In genomic region chr10:17229016-17229716, GRCh38 we compare ENCODE assay signal across 2 cellular contexts.
TF ChIP-seq lines count a peak whose summit lies in the region.

No MANE protein-coding gene starts in this region.

TF ChIP-seq in liver, 16 proteins besides CTCF, POLR2A, EP300 and RAD21 (continued from another document):
- TF ChIP-seq FOXA2 (IDR thresholded peaks at IDR 0.05) = no peak

TF ChIP-seq in HepG2, 621 proteins besides CTCF, POLR2A, EP300 and RAD21 (continued from another document):
- TF ChIP-seq, protein P1, sequence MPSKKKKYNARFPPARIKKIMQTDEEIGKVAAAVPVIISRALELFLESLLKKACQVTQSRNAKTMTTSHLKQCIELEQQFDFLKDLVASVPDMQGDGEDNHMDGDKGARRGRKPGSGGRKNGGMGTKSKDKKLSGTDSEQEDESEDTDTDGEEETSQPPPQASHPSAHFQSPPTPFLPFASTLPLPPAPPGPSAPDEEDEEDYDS (CRISPR knock-in tag; IDR thresholded peaks at IDR 0.05) = no peak
- TF ChIP-seq ZBTB42 (CRISPR knock-in tag; IDR thresholded peaks at IDR 0.05) (no peak), ZNF101 (CRISPR knock-in tag; IDR thresholded peaks at IDR 0.05; ENCODE audit: borderline replicate concordance, low read depth) (no peak), ZMYM3 (CRISPR knock-in tag; IDR thresholded peaks at IDR 0.05) (no peak), SP140L (CRISPR knock-in tag; IDR thresholded peaks at IDR 0.05; ENCODE audit: borderline replicate concordance) (no peak), MATR3 (CRISPR knock-in tag; IDR thresholded peaks at IDR 0.05) (no peak), ZUFSP (CRISPR knock-in tag; IDR thresholded peaks at IDR 0.05; ENCODE audit: borderline replicate concordance) (no peak), NONO (IDR thresholded peaks at IDR 0.05) (no peak), NONO (CRISPR knock-in tag; conservative IDR thresholded peaks at IDR 0.05) (no peak), MZF1 (CRISPR knock-in tag; IDR thresholded peaks at IDR 0.05; ENCODE audit: borderline replicate concordance) (no peak), THAP11 (CRISPR knock-in tag; IDR thresholded peaks at IDR 0.05) (no peak), TBP (CRISPR knock-in tag; IDR thresholded peaks at IDR 0.05) (no peak), ZNF530 (CRISPR knock-in tag; IDR thresholded peaks at IDR 0.05; ENCODE audit: low read depth) (no peak), FOXA3 (CRISPR knock-in tag; IDR thresholded peaks at IDR 0.05) (no peak), ZNF879 (CRISPR knock-in tag; IDR thresholded peaks at IDR 0.05) (no peak)
- TF ChIP-seq, protein P2, sequence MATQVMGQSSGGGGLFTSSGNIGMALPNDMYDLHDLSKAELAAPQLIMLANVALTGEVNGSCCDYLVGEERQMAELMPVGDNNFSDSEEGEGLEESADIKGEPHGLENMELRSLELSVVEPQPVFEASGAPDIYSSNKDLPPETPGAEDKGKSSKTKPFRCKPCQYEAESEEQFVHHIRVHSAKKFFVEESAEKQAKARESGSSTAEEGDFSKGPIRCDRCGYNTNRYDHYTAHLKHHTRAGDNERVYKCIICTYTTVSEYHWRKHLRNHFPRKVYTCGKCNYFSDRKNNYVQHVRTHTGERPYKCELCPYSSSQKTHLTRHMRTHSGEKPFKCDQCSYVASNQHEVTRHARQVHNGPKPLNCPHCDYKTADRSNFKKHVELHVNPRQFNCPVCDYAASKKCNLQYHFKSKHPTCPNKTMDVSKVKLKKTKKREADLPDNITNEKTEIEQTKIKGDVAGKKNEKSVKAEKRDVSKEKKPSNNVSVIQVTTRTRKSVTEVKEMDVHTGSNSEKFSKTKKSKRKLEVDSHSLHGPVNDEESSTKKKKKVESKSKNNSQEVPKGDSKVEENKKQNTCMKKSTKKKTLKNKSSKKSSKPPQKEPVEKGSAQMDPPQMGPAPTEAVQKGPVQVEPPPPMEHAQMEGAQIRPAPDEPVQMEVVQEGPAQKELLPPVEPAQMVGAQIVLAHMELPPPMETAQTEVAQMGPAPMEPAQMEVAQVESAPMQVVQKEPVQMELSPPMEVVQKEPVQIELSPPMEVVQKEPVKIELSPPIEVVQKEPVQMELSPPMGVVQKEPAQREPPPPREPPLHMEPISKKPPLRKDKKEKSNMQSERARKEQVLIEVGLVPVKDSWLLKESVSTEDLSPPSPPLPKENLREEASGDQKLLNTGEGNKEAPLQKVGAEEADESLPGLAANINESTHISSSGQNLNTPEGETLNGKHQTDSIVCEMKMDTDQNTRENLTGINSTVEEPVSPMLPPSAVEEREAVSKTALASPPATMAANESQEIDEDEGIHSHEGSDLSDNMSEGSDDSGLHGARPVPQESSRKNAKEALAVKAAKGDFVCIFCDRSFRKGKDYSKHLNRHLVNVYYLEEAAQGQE (IDR thresholded peaks at IDR 0.05; ENCODE audit: borderline replicate concordance in 1 of 2, low read depth in 1 of 2, low read length in 2 of 2) = no peak
- TF ChIP-seq, protein P3, sequence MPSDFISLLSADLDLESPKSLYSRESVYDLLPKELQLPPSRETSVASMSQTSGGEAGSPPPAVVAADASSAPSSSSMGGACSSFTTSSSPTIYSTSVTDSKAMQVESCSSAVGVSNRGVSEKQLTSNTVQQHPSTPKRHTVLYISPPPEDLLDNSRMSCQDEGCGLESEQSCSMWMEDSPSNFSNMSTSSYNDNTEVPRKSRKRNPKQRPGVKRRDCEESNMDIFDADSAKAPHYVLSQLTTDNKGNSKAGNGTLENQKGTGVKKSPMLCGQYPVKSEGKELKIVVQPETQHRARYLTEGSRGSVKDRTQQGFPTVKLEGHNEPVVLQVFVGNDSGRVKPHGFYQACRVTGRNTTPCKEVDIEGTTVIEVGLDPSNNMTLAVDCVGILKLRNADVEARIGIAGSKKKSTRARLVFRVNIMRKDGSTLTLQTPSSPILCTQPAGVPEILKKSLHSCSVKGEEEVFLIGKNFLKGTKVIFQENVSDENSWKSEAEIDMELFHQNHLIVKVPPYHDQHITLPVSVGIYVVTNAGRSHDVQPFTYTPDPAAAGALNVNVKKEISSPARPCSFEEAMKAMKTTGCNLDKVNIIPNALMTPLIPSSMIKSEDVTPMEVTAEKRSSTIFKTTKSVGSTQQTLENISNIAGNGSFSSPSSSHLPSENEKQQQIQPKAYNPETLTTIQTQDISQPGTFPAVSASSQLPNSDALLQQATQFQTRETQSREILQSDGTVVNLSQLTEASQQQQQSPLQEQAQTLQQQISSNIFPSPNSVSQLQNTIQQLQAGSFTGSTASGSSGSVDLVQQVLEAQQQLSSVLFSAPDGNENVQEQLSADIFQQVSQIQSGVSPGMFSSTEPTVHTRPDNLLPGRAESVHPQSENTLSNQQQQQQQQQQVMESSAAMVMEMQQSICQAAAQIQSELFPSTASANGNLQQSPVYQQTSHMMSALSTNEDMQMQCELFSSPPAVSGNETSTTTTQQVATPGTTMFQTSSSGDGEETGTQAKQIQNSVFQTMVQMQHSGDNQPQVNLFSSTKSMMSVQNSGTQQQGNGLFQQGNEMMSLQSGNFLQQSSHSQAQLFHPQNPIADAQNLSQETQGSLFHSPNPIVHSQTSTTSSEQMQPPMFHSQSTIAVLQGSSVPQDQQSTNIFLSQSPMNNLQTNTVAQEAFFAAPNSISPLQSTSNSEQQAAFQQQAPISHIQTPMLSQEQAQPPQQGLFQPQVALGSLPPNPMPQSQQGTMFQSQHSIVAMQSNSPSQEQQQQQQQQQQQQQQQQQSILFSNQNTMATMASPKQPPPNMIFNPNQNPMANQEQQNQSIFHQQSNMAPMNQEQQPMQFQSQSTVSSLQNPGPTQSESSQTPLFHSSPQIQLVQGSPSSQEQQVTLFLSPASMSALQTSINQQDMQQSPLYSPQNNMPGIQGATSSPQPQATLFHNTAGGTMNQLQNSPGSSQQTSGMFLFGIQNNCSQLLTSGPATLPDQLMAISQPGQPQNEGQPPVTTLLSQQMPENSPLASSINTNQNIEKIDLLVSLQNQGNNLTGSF (CRISPR knock-in tag; IDR thresholded peaks at IDR 0.05) = no peak
